ENCODE assay signal across 12 cellular contexts in genomic region chr9:93464395-93464794, GRCh38. TPM values are rescaled to one million over a fixed set of nuclear protein-coding genes. Genes with fewer than 3 reads are reported as not detected.
DNase-seq lines count a peak whose midpoint lies in the region; ATAC-seq, FAIRE-seq and TF ChIP-seq lines count a peak whose summit lies in the region.
"Had no signal": no experiment of that assay in that cellular context is flagged by ENCODE, and none has a peak within 500 bp of the region (broad histone marks: within the 10 kb centered on the region; RNA-seq: fewer than 3 reads in every experiment).

No MANE protein-coding gene starts in this region.

- H3K9me3 ChIP-seq in small intestine (ENCODE audit: control insufficient read depth, low read depth): no peaks in the 10 kb centered on the region
- H3K9me3 ChIP-seq: SJCRH30 had no signal

- no peak for FAIRE-seq in small intestine (lab: Jason Lieb, UNC)

- H3K4me1 Mint-ChIP-seq in activated CD4-positive, alpha-beta T cell treated with anti-CD3 and anti-CD28 coated beads for 36 hours: peaks cover 83% of the 10 kb centered on the region
- H3K4me1 Mint-ChIP-seq in chondrocyte (ENCODE audit: low read depth): peaks cover 74% of the 10 kb centered on the region

- H3K27ac Mint-ChIP-seq in activated CD4-positive, alpha-beta T cell treated with anti-CD3 and anti-CD28 coated beads for 36 hours: peak overlapping the region; percentile 87
- H3K27ac Mint-ChIP-seq in chondrocyte (ENCODE audit: unreplicated experiment): peak overlapping the region; percentile 8

- no peak for TF ChIP-seq CTCF in chondrocyte (IDR thresholded peaks at IDR 0.05)

- intact Hi-C loops in activated CD4-positive, alpha-beta T cell treated with anti-CD3 and anti-CD28 coated beads for 36 hours (cut with DNase I, micrococcal nuclease): no loop called here

- H3K36me3 Mint-ChIP-seq in activated CD4-positive, alpha-beta T cell treated with anti-CD3 and anti-CD28 coated beads for 36 hours (ENCODE audit: low read depth): peaks cover 15% of the 10 kb centered on the region
- H3K36me3 Mint-ChIP-seq in chondrocyte (ENCODE audit: low read depth): no peaks in the 10 kb centered on the region

- H3K27me3 ChIP-seq in small intestine (ENCODE audit: control insufficient read depth in 2 of 2, insufficient read depth in 2 of 2, low read length in 2 of 2): no peaks in the 10 kb centered on the region
- H3K27me3 ChIP-seq: SJCRH30 had no signal

- peaks cover 14 to 37% of the 10 kb centered on the region in 2 donors for H3K4me1 ChIP-seq in small intestine (ENCODE audit: control insufficient read depth in 2 of 2, insufficient read depth in 1 of 2, low read depth in 1 of 2, low read length in 1 of 2)

- no peaks in the 10 kb centered on the region for H3K27me3 Mint-ChIP-seq in activated CD4-positive, alpha-beta T cell treated with anti-CD3 and anti-CD28 coated beads for 36 hours
- no peaks in the 10 kb centered on the region for H3K27me3 Mint-ChIP-seq in chondrocyte (ENCODE audit: low read depth)

- POLR2A ChIA-PET in activated CD4-positive, alpha-beta T cell treated with anti-CD3 and anti-CD28 coated beads for 36 hours (lab: Charles Lee): interaction anchor here (1.3 kb wide), 1 partner anchor 10 kb away, joined by 3 read pairs; no protein-coding TSS in a partner anchor

- no peaks in the 10 kb centered on the region for H3K36me3 ChIP-seq in small intestine (ENCODE audit: control insufficient read depth in 2 of 2, insufficient read depth in 2 of 2, low read length in 2 of 2)

- 38 to 51% (median 43%) methylated on average over 3 of the region's 3 CpGs for WGBS in small intestine, 3 donors

- peak overlapping the region in 1 of 2 donors; percentile 50 for H3K27ac ChIP-seq in small intestine (ENCODE audit: low read depth in 1 of 2, low read length in 1 of 2)
- H3K27ac ChIP-seq: SJCRH30 had no signal

- no peak for ATAC-seq in activated CD4-positive, alpha-beta T cell treated with anti-CD3 and anti-CD28 coated beads for 36 hours

- H3K9me3 Mint-ChIP-seq in activated CD4-positive, alpha-beta T cell treated with anti-CD3 and anti-CD28 coated beads for 36 hours (ENCODE audit: low read depth): no peaks in the 10 kb centered on the region
- no peaks in the 10 kb centered on the region for H3K9me3 Mint-ChIP-seq in chondrocyte (ENCODE audit: low read depth)

- peak overlapping the region; percentile 26 for H3K4me3 Mint-ChIP-seq in activated CD4-positive, alpha-beta T cell treated with anti-CD3 and anti-CD28 coated beads for 36 hours
- no peak overlapping the region for H3K4me3 Mint-ChIP-seq in chondrocyte (ENCODE audit: unreplicated experiment)

- no peak for DNase-seq in activated CD4-positive, alpha-beta T cell treated with anti-CD3 and anti-CD28 coated beads for 36 hours
- no peak for DNase-seq in activated CD4-positive, alpha-beta T cell treated with anti-CD3 and anti-CD28 coated beads, Interleukin-2, amount 50 U/mL, for 48 hours
- DNase-seq in MV-4-11 (lab: John Stamatoyannopoulos, UW) (peak; percentile 77), chondrocyte (ENCODE audit: low spot score) (no peak), small intestine (peak; percentile 46), A172 (ENCODE audit: low spot score) (no peak), glomerular visceral epithelial cell (ENCODE audit: extremely low spot score) (no peak), ureter (ENCODE audit: low spot score) (no peak)
- DNase-seq: activated CD8-positive, alpha-beta memory T cell treated with anti-CD3 and anti-CD28 coated beads, Interleukin-2, amount 50 U/mL, for 48 hours; effector memory CD4-positive, alpha-beta T cell; NCI-H1092; SJCRH30 had no signal

- no peak overlapping the region for H3K4me3 ChIP-seq in small intestine (ENCODE audit: low read depth in 1 of 2, low read length in 2 of 2)
- H3K4me3 ChIP-seq: SJCRH30 had no signal

- CTCF ChIA-PET in activated CD4-positive, alpha-beta T cell treated with anti-CD3 and anti-CD28 coated beads for 36 hours (lab: Charles Lee): interaction anchor here (0.9 to 2.4 kb wide), 2 partner anchors 11 to 13 kb away, joined by 3 to 14 read pairs; partner anchors contain the start of gene FAM120AOS

RNA-seq across cellular contexts. Expression of gene FAM120AOS, which starts 11.0 kb away (rescaled TPM):
- total RNA-seq in activated CD4-positive, alpha-beta T cell treated with anti-CD3 and anti-CD28 coated beads for 36 hours: 10 to 100 TPM; 38.7 to 43.1 TPM
- total RNA-seq in chondrocyte: 36.9 to 41.4 TPM (median 40.3 TPM) in 3 replicates
- 10 to 100 TPM; 29.7 to 32.7 (median 31.3) TPM for polyA plus RNA-seq in small intestine
- 28.9 and 34.1 TPM in 2 replicates for total RNA-seq in A172 (2014; rRNA removed; shearing (Covaris generic))
- 61.4 TPM for total RNA-seq in ureter

RNA-seq across cellular contexts. Expression of gene FAM120A, which starts 12.9 kb away (rescaled TPM):
- 100 to 1,000 TPM; 115 to 154 TPM for total RNA-seq in activated CD4-positive, alpha-beta T cell treated with anti-CD3 and anti-CD28 coated beads for 36 hours
- 89.9 to 123 TPM (median 93.0 TPM) in 3 replicates for total RNA-seq in chondrocyte
- polyA plus RNA-seq in small intestine: 10 to 100 TPM; 36.2 to 82.9 (median 48.3) TPM
- 57.1 and 65.1 TPM in 2 replicates for total RNA-seq in A172 (2014; rRNA removed; shearing (Covaris generic))
- total RNA-seq in ureter: 197 TPM

Comparison
In these comparisons a context has a peak if more than half of its experiments do, and no peak if none do; other contexts are left out.
1. DNase-seq: peak in MV-4-11 (single experiment) and small intestine (single experiment); none in activated CD4-positive, alpha-beta T cell treated with anti-CD3 and anti-CD28 coated beads for 36 hours (single experiment), activated CD4-positive, alpha-beta T cell treated with anti-CD3 and anti-CD28 coated beads, Interleukin-2, amount 50 U/mL, for 48 hours (0 of 2), chondrocyte (single experiment), A172 (single experiment), glomerular visceral epithelial cell (single experiment) and ureter (single experiment).